In the genomic region with DNA sequence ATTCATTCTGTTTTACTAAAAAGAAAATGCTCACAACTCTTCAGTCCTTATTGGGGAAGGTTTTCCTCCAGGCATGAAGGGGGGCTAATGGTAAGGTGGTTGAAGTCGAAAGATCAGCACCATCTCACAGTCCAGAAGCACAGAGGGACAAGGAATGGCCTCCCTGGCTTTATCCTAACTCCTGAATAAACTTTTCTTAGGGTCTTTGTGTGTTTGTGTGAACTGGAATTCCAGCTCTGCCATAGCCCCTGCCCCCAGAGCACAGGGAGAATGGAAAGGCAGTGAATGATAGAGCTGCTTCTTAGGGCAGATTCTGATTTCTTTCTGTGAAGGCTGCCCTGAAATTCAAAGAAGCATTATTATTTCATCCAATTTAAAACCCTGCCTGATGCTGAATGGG, we compare ENCODE assay signal across 30 cellular contexts.
"Had no signal": no experiment of that assay in that cellular context is flagged by ENCODE, and none has a peak within 500 bp of the region (broad histone marks: within the 10 kb centered on the region; RNA-seq: fewer than 3 reads in every experiment).

No MANE protein-coding gene starts in this region.

- H3K4me2 ChIP-seq: KMS-11 had no signal

- H3K9me3 ChIP-seq: ascending aorta, breast epithelium had no signal

- H3K36me3 Mint-ChIP-seq: activated CD8-positive, alpha-beta memory T cell treated with anti-CD3 and anti-CD28 coated beads, Interleukin-2, amount 10 ng/mL, durations not matched to agents 7 days and 5 days; activated naive CD4-positive, alpha-beta T cell treated with anti-CD3 and anti-CD28 coated beads, Interleukin-2, amount 10 ng/mL, durations not matched to agents 7 days and 5 days; activated naive CD8-positive, alpha-beta T cell treated with anti-CD3 and anti-CD28 coated beads, Interleukin-2, amount 10 ng/mL, durations not matched to agents 7 days and 5 days had no signal

- H3K36me3 ChIP-seq: ascending aorta, breast epithelium, SJCRH30, WERI-Rb-1 had no signal

- ATAC-seq: activated CD8-positive, alpha-beta memory T cell treated with anti-CD3 and anti-CD28 coated beads, Interleukin-2, amount 10 ng/mL, durations not matched to agents 7 days and 5 days; Panc1 had no signal

- H3K27me3 ChIP-seq: ascending aorta, breast epithelium, SJCRH30 had no signal

- H3K27ac ChIP-seq: ascending aorta, breast epithelium, KMS-11, SJCRH30, SK-N-MC, WERI-Rb-1 had no signal

- H3K4me1 ChIP-seq: ascending aorta, breast epithelium, SJCRH30 had no signal

- H3K27ac Mint-ChIP-seq: activated CD4-positive, alpha-beta memory T cell treated with anti-CD3 and anti-CD28 coated beads, Interleukin-2, amount 10 ng/mL, durations not matched to agents 7 days and 5 days; activated CD8-positive, alpha-beta memory T cell treated with anti-CD3 and anti-CD28 coated beads, Interleukin-2, amount 10 ng/mL, durations not matched to agents 7 days and 5 days; activated naive CD8-positive, alpha-beta T cell treated with anti-CD3 and anti-CD28 coated beads, Interleukin-2, amount 10 ng/mL, durations not matched to agents 7 days and 5 days had no signal

- H3K4me3 ChIP-seq: ascending aorta, breast epithelium, SJCRH30, SK-N-MC had no signal

- H3K9ac ChIP-seq: KMS-11 had no signal

- H3K9me3 Mint-ChIP-seq: activated CD4-positive, alpha-beta memory T cell treated with anti-CD3 and anti-CD28 coated beads, Interleukin-2, amount 10 ng/mL, durations not matched to agents 7 days and 5 days; activated naive CD8-positive, alpha-beta T cell treated with anti-CD3 and anti-CD28 coated beads, Interleukin-2, amount 10 ng/mL, durations not matched to agents 7 days and 5 days had no signal

- H3K4me1 Mint-ChIP-seq: activated CD4-positive, alpha-beta memory T cell treated with anti-CD3 and anti-CD28 coated beads, Interleukin-2, amount 10 ng/mL, durations not matched to agents 7 days and 5 days; activated CD8-positive, alpha-beta memory T cell treated with anti-CD3 and anti-CD28 coated beads, Interleukin-2, amount 10 ng/mL, durations not matched to agents 7 days and 5 days; activated naive CD4-positive, alpha-beta T cell treated with anti-CD3 and anti-CD28 coated beads, Interleukin-2, amount 10 ng/mL, durations not matched to agents 7 days and 5 days; activated naive CD8-positive, alpha-beta T cell treated with anti-CD3 and anti-CD28 coated beads, Interleukin-2, amount 10 ng/mL, durations not matched to agents 7 days and 5 days had no signal

- H3K4me3 Mint-ChIP-seq: activated CD4-positive, alpha-beta memory T cell treated with anti-CD3 and anti-CD28 coated beads, Interleukin-2, amount 10 ng/mL, durations not matched to agents 7 days and 5 days; activated CD8-positive, alpha-beta memory T cell treated with anti-CD3 and anti-CD28 coated beads, Interleukin-2, amount 10 ng/mL, durations not matched to agents 7 days and 5 days; activated naive CD4-positive, alpha-beta T cell treated with anti-CD3 and anti-CD28 coated beads, Interleukin-2, amount 10 ng/mL, durations not matched to agents 7 days and 5 days; activated naive CD8-positive, alpha-beta T cell treated with anti-CD3 and anti-CD28 coated beads, Interleukin-2, amount 10 ng/mL, durations not matched to agents 7 days and 5 days had no signal

- DNase-seq: activated CD4-positive, alpha-beta memory T cell treated with anti-CD3 and anti-CD28 coated beads, Interleukin-2, amount 10 ng/mL, durations not matched to agents 7 days and 5 days; activated CD4-positive, alpha-beta T cell treated with anti-CD3 and anti-CD28 coated beads for 1 hour; activated CD4-positive, alpha-beta T cell treated with anti-CD3 and anti-CD28 coated beads for 48 hours; activated CD4-positive, CD25-positive, alpha-beta regulatory T cell; activated CD8-positive, alpha-beta memory T cell treated with anti-CD3 and anti-CD28 coated beads, Interleukin-2, amount 10 ng/mL, durations not matched to agents 7 days and 5 days; activated CD8-positive, alpha-beta memory T cell treated with anti-CD3 and anti-CD28 coated beads, Interleukin-2, amount 50 U/mL, for 48 hours; activated effector memory CD4-positive, alpha-beta T cell treated with Interleukin-2 at 50 U/mL for 16 hours; activated naive CD4-positive, alpha-beta T cell treated with anti-CD3 and anti-CD28 coated beads, Interleukin-2, amount 10 ng/mL, durations not matched to agents 7 days and 5 days; activated naive CD8-positive, alpha-beta T cell treated with anti-CD3 and anti-CD28 coated beads, Interleukin-2, amount 10 ng/mL, durations not matched to agents 7 days and 5 days; activated T-cell treated with anti-CD3 and anti-CD28 coated beads, Interleukin-2, amount 50 U/mL, for 48 hours; amygdala; MM.1S; MV-4-11; NCI-H1092; NCI-H146; NCI-H187; NCI-H2029 treated with DMSO at 0.1 percent for 48 hours; NCI-H2107; NCI-H2171 treated with DMSO at 0.1 percent for 48 hours; NCI-H345; NCI-H524 treated with DMSO at 0.1 percent for 48 hours; SHP77; SJCRH30; T1000; WERI-Rb-1 had no signal
